35 cellular contexts compared by ENCODE assay signal in genomic region chr3:169551646-169552045, GRCh38.
DNase-seq lines count a peak whose midpoint lies in the region; ATAC-seq and TF ChIP-seq lines count a peak whose summit lies in the region.
"Had no signal": no experiment of that assay in that cellular context is flagged by ENCODE, and none has a peak within 500 bp of the region (broad histone marks: within the 10 kb centered on the region; RNA-seq: fewer than 3 reads in every experiment).

No MANE protein-coding gene starts in this region.

- H3K79me2 ChIP-seq in SK-N-SH (ENCODE audit: insufficient read depth) = no peaks in the 10 kb centered on the region

- no peak for DNase-seq in SK-N-SH
- no peak for DNase-seq in WTC11 (ENCODE audit: low spot score)
- DNase-seq in esophagus muscularis mucosa (ENCODE audit: extremely low spot score) = no peak
- DNase-seq: 8988T; ACHN; AML-193; BE2C; C1 segment of cervical spinal cord; Caco-2; Calu3; CD4-positive, alpha-beta memory T cell; CD4-positive, alpha-beta T cell; CD4-positive, CD25-positive, alpha-beta regulatory T cell; CD8-positive, alpha-beta memory T cell; CD8-positive, alpha-beta T cell; COR-L47; DMS 273 treated with DMSO at 0.1 percent for 48 hours; DMS153; DMS53; DMS79; DMS79 treated with DMSO at 0.1 percent for 48 hours; DND-41; EL had no signal

- H3F3A ChIP-seq in SK-N-SH (replicated peaks; ENCODE audit: insufficient read depth) = no peaks in the 10 kb centered on the region

- H3K9me3 Mint-ChIP-seq in WTC11 = peaks cover 5% of the 10 kb centered on the region
- H3K9me3 Mint-ChIP-seq: CD4-positive, alpha-beta memory T cell; CD4-positive, alpha-beta T cell had no signal

- CTCF ChIA-PET in SK-N-SH (lab: Yijun Ruan, JAX) (no interaction called here), HEK293 (lab: Yijun Ruan, JAX) (no interaction called here), WTC11 (lab: Charles Lee) (no interaction called here)

- no peak for TF ChIP-seq EP300 in SK-N-SH (IDR thresholded peaks at IDR 0.05; ENCODE audit: borderline replicate concordance in 1 of 2, low read depth in 1 of 2, low read length in 1 of 2)
- TF ChIP-seq EP300 in esophagus muscularis mucosa (IDR thresholded peaks at IDR 0.05) = no peak

- no peak for ATAC-seq in SK-N-SH treated with all-trans-retinoic acid at 6 μM for 48 hours
- no peak for ATAC-seq in WTC11
- no peak for ATAC-seq in HG03571 (IDR thresholded peaks at IDR 0.05; ENCODE audit: unreplicated experiment)
- no peak for ATAC-seq in GM18861 (IDR thresholded peaks at IDR 0.05; ENCODE audit: unreplicated experiment)
- ATAC-seq: A549; CD8-positive, alpha-beta T cell had no signal

- no peak for TF ChIP-seq POLR2A in esophagus muscularis mucosa (IDR thresholded peaks at IDR 0.05; ENCODE audit: low read depth)

- H4K20me1 ChIP-seq in SK-N-SH (ENCODE audit: insufficient read depth) = no peaks in the 10 kb centered on the region
- H4K20me1 ChIP-seq: BLaER1; BLaER1 treated with 17β-estradiol and CSF1 and Interleukin-3, amounts not matched to agents 10 nM and 100 nM had no signal

- 0 out of 2 replicates have a peak overlapping the region, but pooled peaks have one; percentile 69 for H3K27ac Mint-ChIP-seq in WTC11
- H3K27ac Mint-ChIP-seq: B cell; CD4-positive, alpha-beta memory T cell; CD4-positive, alpha-beta T cell; CD4-positive, CD25-positive, alpha-beta regulatory T cell; CD8-positive, alpha-beta memory T cell; CD8-positive, alpha-beta T cell had no signal

- peak overlapping the region; percentile 54 for H3K4me3 Mint-ChIP-seq in WTC11
- H3K4me3 Mint-ChIP-seq: B cell; CD14-positive monocyte; CD4-positive, alpha-beta memory T cell; CD4-positive, alpha-beta T cell; CD4-positive, CD25-positive, alpha-beta regulatory T cell; CD8-positive, alpha-beta memory T cell; CD8-positive, alpha-beta T cell had no signal

- TF ChIP-seq CTCF in SK-N-SH (IDR thresholded peaks at IDR 0.05) = no peak
- TF ChIP-seq CTCF in HEK293 (tag by site-specific recombination; IDR thresholded peaks at IDR 0.05) = no peak
- no peak for TF ChIP-seq CTCF in WTC11 (IDR thresholded peaks at IDR 0.05)
- no peak for TF ChIP-seq CTCF in esophagus muscularis mucosa (IDR thresholded peaks at IDR 0.05)

- no peak overlapping the region for H3K4me2 ChIP-seq in SK-N-SH
- H3K4me2 ChIP-seq: A549; BLaER1; BLaER1 treated with 17β-estradiol and CSF1 and Interleukin-3, amounts not matched to agents 10 nM and 100 nM had no signal

- H3K4me3 ChIP-seq in SK-N-SH (ENCODE audit: low read depth in 2 of 2, low read length in 1 of 2) = no peak overlapping the region
- no peak overlapping the region for H3K4me3 ChIP-seq in HEK293 (ENCODE audit: low read depth, low read length)
- H3K4me3 ChIP-seq in esophagus muscularis mucosa = no peak overlapping the region
- H3K4me3 ChIP-seq: A549; BLaER1; BLaER1 treated with 17β-estradiol and CSF1 and Interleukin-3, amounts not matched to agents 10 nM and 100 nM had no signal

- POLR2A ChIA-PET in SK-N-SH (lab: Yijun Ruan, JAX) (no interaction called here), HEK293 (lab: Yijun Ruan, JAX) (no interaction called here), WTC11 (lab: Charles Lee) (no interaction called here)

- no peaks in the 10 kb centered on the region for H3K27me3 ChIP-seq in SK-N-SH (ENCODE audit: insufficient read depth)
- H3K27me3 ChIP-seq in esophagus muscularis mucosa = no peaks in the 10 kb centered on the region
- H3K27me3 ChIP-seq: BE2C; BLaER1; BLaER1 treated with 17β-estradiol and CSF1 and Interleukin-3, amounts not matched to agents 10 nM and 100 nM had no signal

- H3K9ac ChIP-seq in SK-N-SH = no peak overlapping the region
- H3K9ac ChIP-seq in ES-I3 (ENCODE audit: low read depth, low read length) = peak overlapping the region; percentile 18; the same call in 1 of the 2 replicates
- H3K9ac ChIP-seq: BLaER1; BLaER1 treated with 17β-estradiol and CSF1 and Interleukin-3, amounts not matched to agents 10 nM and 100 nM had no signal

- no peaks in the 10 kb centered on the region for H3K27me3 Mint-ChIP-seq in WTC11 (ENCODE audit: low read depth)
- H3K27me3 Mint-ChIP-seq: B cell; CD4-positive, alpha-beta T cell; CD4-positive, CD25-positive, alpha-beta regulatory T cell had no signal

- no peak overlapping the region for H3K27ac ChIP-seq in SK-N-SH (ENCODE audit: low read depth in 2 of 2, low read length in 1 of 2)
- H3K27ac ChIP-seq in HEK293 (ENCODE audit: extremely low read depth, low read depth, low read length) = no peak overlapping the region
- H3K27ac ChIP-seq in esophagus muscularis mucosa (replicated peaks in 1 of 4) = no peak overlapping the region
- H3K27ac ChIP-seq: 22Rv1; A549; BLaER1; BLaER1 treated with 17β-estradiol and CSF1 and Interleukin-3, amounts not matched to agents 10 nM and 100 nM; C4-2B had no signal

- H3K36me3 ChIP-seq in SK-N-SH (replicated peaks in 1 of 2; ENCODE audit: control insufficient read depth in 1 of 2, insufficient read depth in 2 of 2, low read length in 1 of 2) (no peaks in the 10 kb centered on the region), ES-I3 (ENCODE audit: insufficient read depth, low read length) (no peaks in the 10 kb centered on the region), HEK293 (ENCODE audit: control insufficient read depth in 2 of 2, insufficient read depth in 1 of 2, low read length in 2 of 2) (no peaks in the 10 kb centered on the region), esophagus muscularis mucosa (no peaks in the 10 kb centered on the region)
- H3K36me3 ChIP-seq: BE2C; BLaER1; BLaER1 treated with 17β-estradiol and CSF1 and Interleukin-3, amounts not matched to agents 10 nM and 100 nM had no signal

- H3K9me3 ChIP-seq in SK-N-SH = no peaks in the 10 kb centered on the region
- H3K9me3 ChIP-seq in ES-I3 (ENCODE audit: control insufficient read depth, insufficient read depth, low read length) = no peaks in the 10 kb centered on the region
- no peaks in the 10 kb centered on the region for H3K9me3 ChIP-seq in HEK293 (ENCODE audit: control insufficient read depth, insufficient read depth, low read depth, low read length)
- no peaks in the 10 kb centered on the region for H3K9me3 ChIP-seq in esophagus muscularis mucosa
- H3K9me3 ChIP-seq: A549, BE2C, BLaER1, Caco-2 had no signal

- H3K36me3 Mint-ChIP-seq in WTC11 = no peaks in the 10 kb centered on the region
- H3K36me3 Mint-ChIP-seq: CD14-positive monocyte; CD4-positive, alpha-beta memory T cell; CD4-positive, CD25-positive, alpha-beta regulatory T cell; CD8-positive, alpha-beta memory T cell; CD8-positive, alpha-beta T cell had no signal

- peaks cover 38% of the 10 kb centered on the region for H3K4me1 Mint-ChIP-seq in WTC11
- H3K4me1 Mint-ChIP-seq: B cell; CD14-positive monocyte; CD4-positive, alpha-beta memory T cell; CD4-positive, CD25-positive, alpha-beta regulatory T cell; CD8-positive, alpha-beta memory T cell had no signal

- no peak for TF ChIP-seq RAD21 in SK-N-SH (IDR thresholded peaks at IDR 0.05; ENCODE audit: low read length)

- no peak overlapping the region for H2AFZ ChIP-seq in SK-N-SH (ENCODE audit: low read depth)

- intact Hi-C loops in esophagus muscularis mucosa (cut with DNase I) = no loop called here

- H3K4me1 ChIP-seq in SK-N-SH (ENCODE audit: control insufficient read depth in 1 of 2, insufficient read depth in 2 of 2, low read depth in 1 of 2, low read length in 1 of 2) (no peaks in the 10 kb centered on the region; a peak in 1 of 4 replicates), ES-I3 (ENCODE audit: insufficient read depth, low read length) (no peaks in the 10 kb centered on the region; the same call in 1 of the 2 replicates), HEK293 (ENCODE audit: control insufficient read depth, insufficient read depth, low read length) (no peaks in the 10 kb centered on the region), esophagus muscularis mucosa (peaks cover 0 to 6% (median 0%) of the 10 kb centered on the region in 4 donors)
- H3K4me1 ChIP-seq: A549; BLaER1; BLaER1 treated with 17β-estradiol and CSF1 and Interleukin-3, amounts not matched to agents 10 nM and 100 nM; Caco-2 had no signal

- H3K9me2 ChIP-seq in SK-N-SH = no peaks in the 10 kb centered on the region

TF ChIP-seq in SK-N-SH treated with all-trans-retinoic acid at 6 μM for 48 hours, 23 proteins besides CTCF, POLR2A, EP300 and RAD21 (continues in another document):
- TF ChIP-seq ZC3H10 (CRISPR knock-in tag; IDR thresholded peaks at IDR 0.05) (no peak), OSR1 (CRISPR knock-in tag; IDR thresholded peaks at IDR 0.05) (no peak)

TF ChIP-seq in SK-N-SH, 30 proteins besides CTCF, POLR2A, EP300 and RAD21 (continues in another document):
- TF ChIP-seq CHD2 (IDR thresholded peaks at IDR 0.05; ENCODE audit: low read length, partially characterized antibody) (no peak), FOXJ3 (CRISPR knock-in tag; IDR thresholded peaks at IDR 0.05) (no peak), ELF1 (IDR thresholded peaks at IDR 0.05) (no peak), RCOR1 (IDR thresholded peaks at IDR 0.05; ENCODE audit: low read length) (no peak), FOXM1 (IDR thresholded peaks at IDR 0.05; ENCODE audit: low read depth) (no peak), YY1 (IDR thresholded peaks at IDR 0.05; ENCODE audit: low read depth) (no peak)

TF ChIP-seq in HEK293, 187 proteins besides CTCF, POLR2A, EP300 and RAD21:
- TF ChIP-seq ZSCAN4 (tag by site-specific recombination; IDR thresholded peaks at IDR 0.05) (no peak), ZNF146 (tag by site-specific recombination; IDR thresholded peaks at IDR 0.05) (peak; percentile 79)

TF ChIP-seq in WTC11, 78 proteins besides CTCF, POLR2A, EP300 and RAD21 (continues in another document):
- TF ChIP-seq HMGXB4 (CRISPR knock-in tag; IDR thresholded peaks at IDR 0.05) (no peak), KAT7 (CRISPR knock-in tag; IDR thresholded peaks at IDR 0.05; ENCODE audit: borderline replicate concordance) (no peak)
